ENCODE assay signal across 21 cellular contexts in genomic region chrX:121231566-121232358, GRCh38.
"Had no signal": no experiment of that assay in that cellular context is flagged by ENCODE, and none has a peak within 500 bp of the region (broad histone marks: within the 10 kb centered on the region; RNA-seq: fewer than 3 reads in every experiment).

No MANE protein-coding gene starts in this region.

- H2AFZ ChIP-seq: PC-9 had no signal

- H3K27ac ChIP-seq: ascending aorta, body of pancreas, PC-9 had no signal

- H3K27me3 ChIP-seq: ascending aorta, body of pancreas had no signal

- H3K36me3 ChIP-seq: ascending aorta had no signal

- ATAC-seq: activated CD8-positive, alpha-beta memory T cell treated with anti-CD3 and anti-CD28 coated beads, Interleukin-2, amount 10 ng/mL, durations not matched to agents 7 days and 5 days; body of pancreas; T-helper 17 cell; WTC11 had no signal

- H3K4me1 ChIP-seq: ascending aorta, body of pancreas had no signal

- H3K9me3 ChIP-seq: ascending aorta, body of pancreas had no signal

- H3K4me3 ChIP-seq: ascending aorta, body of pancreas, PC-9 had no signal

- H3K4me2 ChIP-seq: PC-9 had no signal

- DNase-seq: activated CD4-positive, alpha-beta T cell treated with anti-CD3 and anti-CD28 coated beads for 48 hours; activated CD4-positive, alpha-beta T cell treated with anti-CD3 and anti-CD28 coated beads, Interleukin-2, amount 50 U/mL, for 48 hours; activated CD4-positive, CD25-positive, alpha-beta regulatory T cell treated with anti-CD3 and anti-CD28 coated beads, Interleukin-2, amount 50 U/mL, for 72 hours; activated CD8-positive, alpha-beta memory T cell treated with anti-CD3 and anti-CD28 coated beads, Interleukin-2, amount 10 ng/mL, durations not matched to agents 7 days and 5 days; activated effector memory CD4-positive, alpha-beta T cell treated with Interleukin-2 at 50 U/mL for 16 hours; activated naive CD4-positive, alpha-beta T cell; activated T-cell treated with anti-CD3 and anti-CD28 coated beads, Interleukin-2, amount 50 U/mL, for 24 hours; body of pancreas; MM.1S; NCI-H146; NCI-H2029; NCI-H2107; NCI-H345; NCI-H510A; NCI-H526 treated with DMSO at 0.1 percent for 48 hours; PC-9; SIG-M5; T-helper 17 cell; T-helper 9 cell had no signal
